ENCODE assay signal across 24 cellular contexts in the genomic region with DNA sequence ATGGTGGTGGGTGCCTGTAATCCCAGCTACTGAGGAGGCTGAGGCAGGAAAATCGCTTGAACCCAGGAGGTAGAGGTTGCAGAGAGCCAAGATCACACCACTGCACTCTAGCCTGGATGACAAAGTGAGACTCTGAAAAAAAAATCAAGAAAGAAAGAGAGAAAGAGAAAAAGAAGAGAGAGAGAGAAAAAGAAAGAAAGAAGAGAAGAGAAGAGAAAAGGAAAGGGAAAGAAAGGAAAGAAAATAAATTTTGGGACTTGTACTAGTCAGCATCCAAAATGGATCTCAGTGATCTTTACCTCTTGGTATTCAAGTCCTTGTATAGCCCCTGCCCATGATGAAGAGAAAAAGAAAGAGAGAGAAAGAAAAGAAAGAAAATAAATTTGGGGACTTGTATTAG.
"Had no signal": no experiment of that assay in that cellular context is flagged by ENCODE, and none has a peak within 500 bp of the region (broad histone marks: within the 10 kb centered on the region; RNA-seq: fewer than 3 reads in every experiment).

No MANE protein-coding gene starts in this region.

- H3K4me1 ChIP-seq: breast epithelium had no signal

- H3K4me1 Mint-ChIP-seq: WTC11 had no signal

- H3K36me3 ChIP-seq: breast epithelium, Peyer's patch, SJCRH30 had no signal

- H3K27ac ChIP-seq: Peyer's patch, RWPE1, SJCRH30 had no signal

- ATAC-seq: activated CD8-positive, alpha-beta T cell treated with anti-CD3 and anti-CD28 coated beads, Interleukin-2, amount 10 ng/mL, durations not matched to agents 7 days and 5 days; SK-N-SH treated with all-trans-retinoic acid at 6 μM for 48 hours; WTC11 had no signal

- H3K27me3 ChIP-seq: breast epithelium, Peyer's patch, SJCRH30 had no signal

- H3K9me3 Mint-ChIP-seq: T-helper 2 cell treated with Interferon-gamma antibody and Interleukin-4, amounts not matched to agents 5 μg/mL and 100 μg/mL, for 36 hours; WTC11 had no signal

- H3K4me3 Mint-ChIP-seq: activated CD8-positive, alpha-beta T cell treated with anti-CD3 and anti-CD28 coated beads, Interleukin-2, amount 10 ng/mL, durations not matched to agents 7 days and 5 days; activated naive CD8-positive, alpha-beta T cell; T-helper 2 cell treated with Interferon-gamma antibody and Interleukin-4, amounts not matched to agents 5 μg/mL and 100 μg/mL, for 36 hours; WTC11 had no signal

- H3K36me3 Mint-ChIP-seq: WTC11 had no signal

- H3K27ac Mint-ChIP-seq: activated CD8-positive, alpha-beta T cell treated with anti-CD3 and anti-CD28 coated beads, Interleukin-2, amount 10 ng/mL, durations not matched to agents 7 days and 5 days; activated naive CD8-positive, alpha-beta T cell; T-helper 2 cell treated with Interferon-gamma antibody and Interleukin-4, amounts not matched to agents 5 μg/mL and 100 μg/mL, for 36 hours; WTC11 had no signal

- H3K9me3 ChIP-seq: breast epithelium, Peyer's patch, SJCRH30 had no signal

- H3K4me3 ChIP-seq: breast epithelium, Peyer's patch, SJCRH30 had no signal

- DNase-seq: activated CD4-positive, alpha-beta T cell treated with anti-CD3 and anti-CD28 coated beads for 48 hours; activated CD4-positive, alpha-beta T cell treated with anti-CD3 and anti-CD28 coated beads, Interleukin-2, amount 50 U/mL, for 4 hours; activated CD4-positive, CD25-positive, alpha-beta regulatory T cell treated with anti-CD3 and anti-CD28 coated beads, Interleukin-2, amount 50 U/mL, for 72 hours; activated CD8-positive, alpha-beta memory T cell treated with anti-CD3 and anti-CD28 coated beads, Interleukin-2, amount 50 U/mL, for 48 hours; activated CD8-positive, alpha-beta T cell treated with anti-CD3 and anti-CD28 coated beads, Interleukin-2, amount 10 ng/mL, durations not matched to agents 7 days and 5 days; activated naive CD4-positive, alpha-beta T cell treated with Interleukin-2 at 50 U/mL for 16 hours; activated T-cell treated with anti-CD3 and anti-CD28 coated beads, Interleukin-2, amount 50 U/mL, for 1 hour; Kasumi-1; KBM-7; NCI-H1105 treated with DMSO at 0.1 percent for 48 hours; NCI-H1436 treated with DMSO at 0.1 percent for 48 hours; NCI-H187; NCI-H2081; NCI-H524; Peyer's patch; Right ventricle myocardium superior; SJCRH30; SW 1271 had no signal
